Comparison of ENCODE assay signal across 12 cellular contexts in the genomic region with DNA sequence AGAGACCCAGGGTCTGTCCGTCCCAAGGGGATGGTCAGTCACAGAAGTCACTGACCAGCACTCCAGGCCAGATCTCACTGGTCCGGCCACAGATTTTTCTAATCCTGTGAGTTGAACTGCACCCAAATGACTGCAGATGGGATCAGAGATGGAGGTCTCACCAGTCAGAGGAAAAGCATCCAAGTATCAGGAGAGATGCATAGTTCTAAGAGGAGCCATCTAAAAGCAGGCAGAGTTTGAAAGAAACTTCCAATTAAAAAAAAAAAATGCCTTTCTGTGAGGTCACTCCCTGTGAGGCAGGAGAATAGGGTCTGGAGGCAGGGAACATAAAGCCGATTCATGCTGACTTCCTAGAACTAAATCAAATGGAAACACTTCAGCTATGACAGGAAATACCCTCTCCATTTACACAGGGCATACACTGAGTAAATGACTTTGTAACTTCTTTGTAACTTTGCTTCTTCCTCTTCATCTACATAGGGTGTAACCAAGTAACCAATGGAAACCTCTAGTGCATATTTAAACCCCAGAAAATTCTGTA.
DNase-seq lines count a peak whose midpoint lies in the region; ATAC-seq, FAIRE-seq and TF ChIP-seq lines count a peak whose summit lies in the region.
"Had no signal": no experiment of that assay in that cellular context is flagged by ENCODE, and none has a peak within 500 bp of the region (broad histone marks: within the 10 kb centered on the region; RNA-seq: fewer than 3 reads in every experiment).

No MANE protein-coding gene starts in this region.

- ATAC-seq in A549 (peak; percentile 56 to 76; a peak in 4 of 6 replicates), GM21529 (IDR thresholded peaks at IDR 0.05; ENCODE audit: unreplicated experiment) (no peak)

- H3K27me3 ChIP-seq in iPS-20b (ENCODE audit: insufficient read depth, low read length) = no peaks in the 10 kb centered on the region
- H3K27me3 ChIP-seq: sigmoid colon had no signal

- TF ChIP-seq POLR2A in A549 (IDR thresholded peaks at IDR 0.05; ENCODE audit: low read length) = no peak

- TF ChIP-seq RAD21 in A549 (conservative IDR thresholded peaks at IDR 0.05 in 1 of 2, IDR thresholded peaks at IDR 0.05 in 1 of 2) = no peak

- no peak for TF ChIP-seq CTCF in A549 (IDR thresholded peaks at IDR 0.05)
- no peak for TF ChIP-seq CTCF in HEK293 (tag by site-specific recombination; IDR thresholded peaks at IDR 0.05)

- 58% methylated on average over 3 of the region's 3 CpGs for WGBS in A549 (ENCODE audit: missing lambda C conversion rate)

- H3K9me3 ChIP-seq in A549 (no peaks in the 10 kb centered on the region), HEK293 (ENCODE audit: control insufficient read depth, insufficient read depth, low read depth, low read length) (no peaks in the 10 kb centered on the region), iPS-20b (ENCODE audit: insufficient read depth, low read depth, low read length) (no peaks in the 10 kb centered on the region; the same call in 1 of the 2 replicates)
- H3K9me3 ChIP-seq: sigmoid colon had no signal

- H3K27ac ChIP-seq in A549 (peak overlapping the region; percentile 53 to 79; a peak in 5 of 6 replicates), HEK293 (ENCODE audit: extremely low read depth, low read depth, low read length) (peak overlapping the region; percentile 1; the same call in 1 of the 2 replicates), iPS-20b (ENCODE audit: low read length) (no peak overlapping the region)
- H3K27ac ChIP-seq: sigmoid colon had no signal

- DNase-seq in A549 (ENCODE audit: low read depth in 1 of 2, low spot score in 1 of 2) (peak in 1 of 2 experiments; percentile 60), amniotic stem cell (lab: John Stamatoyannopoulos, UW) (peak; percentile 71), nucleus accumbens (lab: John Stamatoyannopoulos, UW) (no peak), HTR-8/SVneo (ENCODE audit: insufficient read length, low spot score) (no peak), NCI-H2029 (lab: John Stamatoyannopoulos, UW) (no peak)
- DNase-seq: CD4-positive, alpha-beta memory T cell; NCI-H1436; sigmoid colon had no signal

- POLR2A ChIA-PET in A549 (lab: Yijun Ruan, JAX) (no interaction called here), HEK293 (lab: Yijun Ruan, JAX) (no interaction called here)

- peak overlapping the region; percentile 42 for H3K4me2 ChIP-seq in A549

- CTCF ChIA-PET in A549 (lab: Yijun Ruan, JAX) = interaction anchor here (0.7 to 1.3 kb wide), 4 partner anchors 35 to 267 kb away, joined by 3 to 4 read pairs (median 3); no protein-coding TSS in a partner anchor
- CTCF ChIA-PET in HEK293 (lab: Yijun Ruan, JAX) = interaction anchor here (0.6 to 2.2 kb wide), 3 partner anchors 15 to 78 kb away, joined by 3 to 9 read pairs (median 3); no protein-coding TSS in a partner anchor

- H3K36me3 ChIP-seq in HEK293 (ENCODE audit: control insufficient read depth in 2 of 2, insufficient read depth in 1 of 2, low read length in 2 of 2) = peaks cover 0 to 38% of the 10 kb centered on the region in 2 experiments; a peak in 1 of 3 replicates
- H3K36me3 ChIP-seq in iPS-20b (ENCODE audit: insufficient read depth, low read depth, low read length) = no peaks in the 10 kb centered on the region
- H3K36me3 ChIP-seq: sigmoid colon had no signal

- no peak for TF ChIP-seq EP300 in A549 (IDR thresholded peaks at IDR 0.05)

- FAIRE-seq in A549 (lab: Jason Lieb, UNC) (no peak), HTR-8/SVneo (lab: Jason Lieb, UNC) (no peak)
- FAIRE-seq: TTC549 had no signal

- H3K9ac ChIP-seq in iPS-20b (ENCODE audit: low read depth, low read length) = peak overlapping the region; percentile 10; the same call in 1 of the 2 replicates

- H3K4me1 ChIP-seq in A549 (peaks cover 45% of the 10 kb centered on the region), HEK293 (ENCODE audit: control insufficient read depth, insufficient read depth, low read length) (peaks cover 16% of the 10 kb centered on the region), iPS-20b (ENCODE audit: insufficient read depth, low read length) (peaks cover 23% of the 10 kb centered on the region)

- H3K4me3 ChIP-seq in A549 = no peak overlapping the region
- H3K4me3 ChIP-seq in HEK293 (ENCODE audit: low read depth, low read length) = no peak overlapping the region
- H3K4me3 ChIP-seq in iPS-20b (ENCODE audit: low read length) = 0 out of 2 replicates have a peak overlapping the region, but pooled peaks have one; percentile 62
- H3K4me3 ChIP-seq: sigmoid colon had no signal

TF ChIP-seq in A549, 52 proteins besides CTCF, POLR2A, EP300 and RAD21:
- TF ChIP-seq CHD2 (IDR thresholded peaks at IDR 0.05; ENCODE audit: low read length, partially characterized antibody) (no peak), MAFK (IDR thresholded peaks at IDR 0.05; ENCODE audit: partially characterized antibody) (peak; percentile 40)

TF ChIP-seq in HEK293, 187 proteins besides CTCF, POLR2A, EP300 and RAD21:
- no peak for TF ChIP-seq ZNF549 (tag by site-specific recombination; IDR thresholded peaks at IDR 0.05)
- no peak for TF ChIP-seq YY2 (tag by site-specific recombination; IDR thresholded peaks at IDR 0.05)
- TF ChIP-seq SP7 (tag by site-specific recombination; IDR thresholded peaks at IDR 0.05) = 0 out of 2 replicates have a peak, but pooled peaks have one; percentile 31
- TF ChIP-seq GLIS1 (tag by site-specific recombination; IDR thresholded peaks at IDR 0.05) = peak; percentile 88
- peak; percentile 75; the same call in 1 of the 2 replicates for TF ChIP-seq ZNF629 (tag by site-specific recombination; IDR thresholded peaks at IDR 0.05)
- TF ChIP-seq ZNF248 (tag by site-specific recombination; IDR thresholded peaks at IDR 0.05) = no peak
- 0 out of 2 replicates have a peak, but pooled peaks have one; percentile 13 for TF ChIP-seq ZBTB21 (tag by site-specific recombination; IDR thresholded peaks at IDR 0.05)
- no peak for TF ChIP-seq ZIC2 (tag by site-specific recombination; IDR thresholded peaks at IDR 0.05)
- TF ChIP-seq ZEB2 (tag by site-specific recombination; IDR thresholded peaks at IDR 0.05) = peak; percentile 35; the same call in 1 of the 2 replicates
- no peak for TF ChIP-seq ZNF311 (tag by site-specific recombination; IDR thresholded peaks at IDR 0.05; ENCODE audit: borderline replicate concordance)
- TF ChIP-seq FEZF1 (tag by site-specific recombination; IDR thresholded peaks at IDR 0.05) = no peak
- no peak for TF ChIP-seq ZFP41 (tag by site-specific recombination; IDR thresholded peaks at IDR 0.05; ENCODE audit: borderline replicate concordance)
- TF ChIP-seq, protein P1, sequence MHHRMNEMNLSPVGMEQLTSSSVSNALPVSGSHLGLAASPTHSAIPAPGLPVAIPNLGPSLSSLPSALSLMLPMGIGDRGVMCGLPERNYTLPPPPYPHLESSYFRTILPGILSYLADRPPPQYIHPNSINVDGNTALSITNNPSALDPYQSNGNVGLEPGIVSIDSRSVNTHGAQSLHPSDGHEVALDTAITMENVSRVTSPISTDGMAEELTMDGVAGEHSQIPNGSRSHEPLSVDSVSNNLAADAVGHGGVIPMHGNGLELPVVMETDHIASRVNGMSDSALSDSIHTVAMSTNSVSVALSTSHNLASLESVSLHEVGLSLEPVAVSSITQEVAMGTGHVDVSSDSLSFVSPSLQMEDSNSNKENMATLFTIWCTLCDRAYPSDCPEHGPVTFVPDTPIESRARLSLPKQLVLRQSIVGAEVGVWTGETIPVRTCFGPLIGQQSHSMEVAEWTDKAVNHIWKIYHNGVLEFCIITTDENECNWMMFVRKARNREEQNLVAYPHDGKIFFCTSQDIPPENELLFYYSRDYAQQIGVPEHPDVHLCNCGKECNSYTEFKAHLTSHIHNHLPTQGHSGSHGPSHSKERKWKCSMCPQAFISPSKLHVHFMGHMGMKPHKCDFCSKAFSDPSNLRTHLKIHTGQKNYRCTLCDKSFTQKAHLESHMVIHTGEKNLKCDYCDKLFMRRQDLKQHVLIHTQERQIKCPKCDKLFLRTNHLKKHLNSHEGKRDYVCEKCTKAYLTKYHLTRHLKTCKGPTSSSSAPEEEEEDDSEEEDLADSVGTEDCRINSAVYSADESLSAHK (tag by site-specific recombination; IDR thresholded peaks at IDR 0.05) = peak; percentile 29; the same call in 1 of the 2 replicates
